ENCODE assay signal across 9 cellular contexts in genomic region chr9:137878146-137878941, GRCh38. TPM values are rescaled to one million over a fixed set of nuclear protein-coding genes. Genes with fewer than 3 reads are reported as not detected.
DNase-seq lines count a peak whose midpoint lies in the region; ATAC-seq and TF ChIP-seq lines count a peak whose summit lies in the region.
"Had no signal": no experiment of that assay in that cellular context is flagged by ENCODE, and none has a peak within 500 bp of the region (broad histone marks: within the 10 kb centered on the region; RNA-seq: fewer than 3 reads in every experiment).

No MANE protein-coding gene starts in this region.

- CTCF ChIA-PET in HCT116 (lab: Charles Lee) (no interaction called here), SK-N-SH (lab: Yijun Ruan, JAX) (interaction anchor here (0.6 kb wide), 1 partner anchor 9 kb away, joined by 3 read pairs; no protein-coding TSS in a partner anchor)

- H4K20me1 ChIP-seq in HCT116 (ENCODE audit: insufficient read depth) (no peaks in the 10 kb centered on the region), SK-N-SH (ENCODE audit: insufficient read depth) (no peaks in the 10 kb centered on the region)

- no peaks in the 10 kb centered on the region for H3K79me2 ChIP-seq in HCT116 (ENCODE audit: insufficient read depth, low read length)
- H3K79me2 ChIP-seq in SK-N-SH (ENCODE audit: insufficient read depth): no peaks in the 10 kb centered on the region

- no peak for DNase-seq in HCT116 (ENCODE audit: low read depth, low spot score)
- peak; percentile 79 for DNase-seq in SK-N-SH
- peak; percentile 9 for DNase-seq in epithelial cell of esophagus (ENCODE audit: low read depth)
- no peak for DNase-seq in mucosa of gallbladder (ENCODE audit: low spot score)
- DNase-seq in NOMO-1 treated with dmso at 0.1 percent for 144 hours (lab: John Stamatoyannopoulos, UW; ENCODE audit: unreplicated experiment): no peak
- no peak for DNase-seq in SW 1271 (lab: John Stamatoyannopoulos, UW)

- H3K9me2 ChIP-seq in HCT116 (ENCODE audit: insufficient read depth) (no peaks in the 10 kb centered on the region), SK-N-SH (no peaks in the 10 kb centered on the region)

- H3K4me1 Mint-ChIP-seq in nephron: no peaks in the 10 kb centered on the region

- RAD21 ChIA-PET in HCT116 (lab: Charles Lee; ENCODE audit: low non-redundant PET in 1 of 2, low total read pairs in 2 of 2, uncharacterized antibody in 2 of 2, unreplicated experiment in 2 of 2): no interaction called here

- no peak for TF ChIP-seq EP300 in SK-N-SH (IDR thresholded peaks at IDR 0.05; ENCODE audit: borderline replicate concordance in 1 of 2, low read depth in 1 of 2, low read length in 1 of 2)

- H3K9me3 ChIP-seq in HCT116 (ENCODE audit: control insufficient read depth in 1 of 2, insufficient read depth in 1 of 2, low read depth in 1 of 2, low read length in 2 of 2): no peaks in the 10 kb centered on the region
- no peaks in the 10 kb centered on the region for H3K9me3 ChIP-seq in SK-N-SH

- no peak for TF ChIP-seq POLR2A in HCT116 (IDR thresholded peaks at IDR 0.05; ENCODE audit: borderline replicate concordance, extremely low read depth, insufficient read depth, insufficient read length)

- POLR2A ChIA-PET in HCT116 (lab: Charles Lee) (no interaction called here), SK-N-SH (lab: Yijun Ruan, JAX) (no interaction called here)

- no peak overlapping the region for H3K4me3 Mint-ChIP-seq in nephron

- no peaks in the 10 kb centered on the region for H3F3A ChIP-seq in SK-N-SH (replicated peaks; ENCODE audit: insufficient read depth)

- H3K9me3 Mint-ChIP-seq in nephron: peaks cover 2% of the 10 kb centered on the region

- no peaks in the 10 kb centered on the region for H3K36me3 ChIP-seq in HCT116 (ENCODE audit: control insufficient read depth in 1 of 2, insufficient read depth in 2 of 2, low read length in 2 of 2)
- H3K36me3 ChIP-seq in SK-N-SH (replicated peaks in 1 of 2; ENCODE audit: control insufficient read depth in 1 of 2, insufficient read depth in 2 of 2, low read length in 1 of 2): no peaks in the 10 kb centered on the region

- H3K27me3 Mint-ChIP-seq in nephron (ENCODE audit: low read depth): peaks cover 52% of the 10 kb centered on the region

- H3K27ac ChIP-seq in HCT116 (ENCODE audit: low read depth, low read length): no peak overlapping the region
- H3K27ac ChIP-seq in SK-N-SH (ENCODE audit: low read depth in 2 of 2, low read length in 1 of 2): no peak overlapping the region; a peak in 1 of 4 replicates

- WGBS in SK-N-SH (ENCODE audit: low lambda C conversion rate): 73% methylated on average over 3 of the region's 101 CpGs

- BruUV-seq in HCT116 (replicated peaks; lab: Mats Ljungman, UMichigan): no TSS peak

- H3K27ac Mint-ChIP-seq in nephron: no peak overlapping the region

- peaks cover 0 to 6% of the 10 kb centered on the region in 2 experiments; a peak in 1 of 4 replicates for H3K4me1 ChIP-seq in HCT116 (ENCODE audit: control insufficient read depth in 1 of 2, insufficient read depth in 2 of 2, low read length in 2 of 2)
- H3K4me1 ChIP-seq in SK-N-SH (ENCODE audit: control insufficient read depth in 1 of 2, insufficient read depth in 2 of 2, low read depth in 1 of 2, low read length in 1 of 2): peaks cover 0 to 13% of the 10 kb centered on the region in 2 experiments; a peak in 1 of 4 replicates

- H3K36me3 Mint-ChIP-seq in nephron (ENCODE audit: low read depth): no peaks in the 10 kb centered on the region

- H2AFZ ChIP-seq in HCT116 (ENCODE audit: low read depth, low read length, poor library complexity, severe bottlenecking) (no peak overlapping the region), SK-N-SH (ENCODE audit: low read depth) (no peak overlapping the region)

- intact Hi-C loops in HCT116 (cut with micrococcal nuclease): no loop called here

- H3K9ac ChIP-seq in HCT116 (ENCODE audit: low read length) (no peak overlapping the region), SK-N-SH (no peak overlapping the region)

- no peak for ATAC-seq in HCT116
- ATAC-seq in HG03139 (IDR thresholded peaks at IDR 0.05; ENCODE audit: unreplicated experiment): no peak

- TF ChIP-seq CTCF in HCT116 (IDR thresholded peaks at IDR 0.05 in 2 of 3, conservative IDR thresholded peaks at IDR 0.05 in 1 of 3; ENCODE audit: borderline replicate concordance in 1 of 3, insufficient read depth in 1 of 3, low read depth in 2 of 3, low read length in 2 of 3): no peak
- no peak for TF ChIP-seq CTCF in SK-N-SH (IDR thresholded peaks at IDR 0.05)
- TF ChIP-seq CTCF in epithelial cell of esophagus (IDR thresholded peaks at IDR 0.05; ENCODE audit: insufficient read depth, low read depth, low read length, missing control alignments): no peak
- peak in 2 of 3 experiments; percentile 15 to 23 for TF ChIP-seq CTCF in nephron (IDR thresholded peaks at IDR 0.05; ENCODE audit: unreplicated experiment in 3 of 3)

- H3K27me3 ChIP-seq in HCT116 (ENCODE audit: insufficient read depth, low read length) (no peaks in the 10 kb centered on the region), SK-N-SH (ENCODE audit: insufficient read depth) (no peaks in the 10 kb centered on the region)

- H3K4me3 ChIP-seq in HCT116 (replicated peaks in 1 of 2; ENCODE audit: low read depth in 1 of 2, low read length in 2 of 2): no peak overlapping the region
- peak overlapping the region in 1 of 2 experiments; percentile 50; a peak in 2 of 4 replicates for H3K4me3 ChIP-seq in SK-N-SH (ENCODE audit: low read depth in 2 of 2, low read length in 1 of 2)
- H3K4me3 ChIP-seq in epithelial cell of esophagus (ENCODE audit: low read length): no peak overlapping the region

- H3K4me2 ChIP-seq in HCT116 (ENCODE audit: low read length) (no peak overlapping the region), SK-N-SH (0 out of 2 replicates have a peak overlapping the region, but pooled peaks have one; percentile 28)

- TF ChIP-seq RAD21 in HCT116 (IDR thresholded peaks at IDR 0.05; ENCODE audit: low read depth) (no peak), SK-N-SH (IDR thresholded peaks at IDR 0.05; ENCODE audit: low read length) (no peak)

TF ChIP-seq in HCT116, 20 proteins besides CTCF, POLR2A, EP300 and RAD21 (continues in another document):
- no peak for TF ChIP-seq YY1 (IDR thresholded peaks at IDR 0.05; ENCODE audit: extremely low read depth, insufficient replicate concordance, low read depth, low read length)
- no peak for TF ChIP-seq EZH2 (IDR thresholded peaks at IDR 0.05)
- peak; percentile 46 for TF ChIP-seq REST (IDR thresholded peaks at IDR 0.05; ENCODE audit: low read depth)
- TF ChIP-seq SRF (IDR thresholded peaks at IDR 0.05; ENCODE audit: low read depth): no peak

TF ChIP-seq in SK-N-SH, 30 proteins besides CTCF, POLR2A, EP300 and RAD21:
- peak; percentile 45 for TF ChIP-seq NRF1 (IDR thresholded peaks at IDR 0.05; ENCODE audit: low read depth, low read length)
- TF ChIP-seq POLR2AphosphoS5 (IDR thresholded peaks at IDR 0.05; ENCODE audit: low read depth, low read length): no peak
- TF ChIP-seq USF2 (IDR thresholded peaks at IDR 0.05; ENCODE audit: borderline replicate concordance, low read depth, low read length): no peak
- TF ChIP-seq MXI1 (IDR thresholded peaks at IDR 0.05; ENCODE audit: low read depth, low read length): peak; percentile 67; the same call in 1 of the 2 replicates
- peak; percentile 90 for TF ChIP-seq REST (IDR thresholded peaks at IDR 0.05; ENCODE audit: low read depth, low read length)

RNA-seq across cellular contexts. Expression of gene CACNA1B, which starts 0.8 kb away (rescaled TPM):
- total RNA-seq in HCT116 (2021; ENCODE audit: unreplicated experiment) (1.7 TPM), mucosa of gallbladder (0.43 TPM)
- 1.2 and 1.3 TPM in 2 replicates for polyA plus RNA-seq in HCT116 (2012)
- polyA plus RNA-seq in SK-N-SH (2012; rRNA removed): 0.03 and 0.05 TPM in 2 replicates
- 0.05 and 0.16 TPM in 2 replicates for polyA plus RNA-seq in SK-N-SH (2012; cell fraction: cytosol; rRNA removed)
- polyA plus RNA-seq in SK-N-SH (2012; cell fraction: nucleus; rRNA removed): 0.17 and 0.28 TPM in 2 replicates
- total RNA-seq: LHCN-M2 had no signal

Comparison
In these comparisons a context has a peak if more than half of its experiments do, and no peak if none do; other contexts are left out.
1. DNase-seq: peak in SK-N-SH (single experiment) and epithelial cell of esophagus (single experiment); none in HCT116 (single experiment), mucosa of gallbladder (single experiment), NOMO-1 treated with dmso at 0.1 percent for 144 hours (single experiment) and SW 1271 (0 of 2).
2. CTCF ChIP-seq: peak in nephron (2 of 3); none in HCT116 (0 of 3), SK-N-SH (single experiment) and epithelial cell of esophagus (single experiment).
3. Of the 11 proteins assayed by ChIP-seq in both SK-N-SH and HCT116: peak only in SK-N-SH: none; only in HCT116: none; in both: REST; in neither: 10.